Comparison of ENCODE assay signal across 29 cellular contexts in genomic region chr10:85047170-85047834, GRCh38.
"Had no signal": no experiment of that assay in that cellular context is flagged by ENCODE, and none has a peak within 500 bp of the region (broad histone marks: within the 10 kb centered on the region; RNA-seq: fewer than 3 reads in every experiment).

No MANE protein-coding gene starts in this region.

- H3K27ac Mint-ChIP-seq: effector memory CD8-positive, alpha-beta T cell; mesothelial cell of epicardium; naive B cell; nephron; neural progenitor cell; progenitor cell of endocrine pancreas; stimulated activated memory B cell treated with anti-CD40 and anti-IgM and Interleukin-4, amounts not matched to agents 10 μg/mL and 1 μg/mL and 100 μg/mL, for 72 hours; stimulated activated naive CD8-positive, alpha-beta T cell treated with anti-CD3 and anti-CD28 coated beads, Interleukin-15, amount 100 ng/mL, for 72 hours had no signal

- H3K27me3 Mint-ChIP-seq: effector memory CD8-positive, alpha-beta T cell; progenitor cell of endocrine pancreas; stimulated activated memory B cell treated with anti-CD40 and anti-IgM and Interleukin-4, amounts not matched to agents 10 μg/mL and 1 μg/mL and 100 μg/mL, for 72 hours; stimulated activated naive CD8-positive, alpha-beta T cell treated with anti-CD3 and anti-CD28 coated beads, Interleukin-15, amount 100 ng/mL, for 72 hours had no signal

- H3K4me1 Mint-ChIP-seq: mesothelial cell of epicardium; naive B cell; stimulated activated memory B cell treated with anti-CD40 and anti-IgM and Interleukin-4, amounts not matched to agents 10 μg/mL and 1 μg/mL and 100 μg/mL, for 72 hours; stimulated activated naive CD8-positive, alpha-beta T cell treated with anti-CD3 and anti-CD28 coated beads, Interleukin-15, amount 100 ng/mL, for 72 hours had no signal

- H3K27me3 ChIP-seq: esophagus squamous epithelium, heart right ventricle, left lung, neural progenitor cell, right atrium auricular region, thyroid gland, vagina had no signal

- H3K27ac ChIP-seq: esophagus squamous epithelium, heart right ventricle, left lung, neural progenitor cell, parathyroid adenoma, right atrium auricular region, thyroid gland, vagina had no signal

- H3K4me3 Mint-ChIP-seq: effector memory CD8-positive, alpha-beta T cell; mesothelial cell of epicardium; naive B cell; nephron; neural progenitor cell; stimulated activated memory B cell treated with anti-CD40 and anti-IgM and Interleukin-4, amounts not matched to agents 10 μg/mL and 1 μg/mL and 100 μg/mL, for 72 hours; stimulated activated naive CD8-positive, alpha-beta T cell treated with anti-CD3 and anti-CD28 coated beads, Interleukin-15, amount 100 ng/mL, for 72 hours had no signal

- H3K9me3 ChIP-seq: esophagus squamous epithelium, mucosa of descending colon, thyroid gland, vagina had no signal

- H3K9ac ChIP-seq: neural progenitor cell, parathyroid adenoma had no signal

- H3K4me3 ChIP-seq: esophagus squamous epithelium, heart right ventricle, left lung, mucosa of descending colon, neural progenitor cell, right atrium auricular region, smooth muscle cell, thyroid gland, vagina had no signal

- H3K4me2 ChIP-seq: neural progenitor cell, smooth muscle cell had no signal

- ATAC-seq: effector memory CD8-positive, alpha-beta T cell; heart right ventricle; left cardiac atrium; left lung; mucosa of descending colon; sciatic nerve; stimulated activated memory B cell treated with anti-CD40 and anti-IgM and Interleukin-4, amounts not matched to agents 10 μg/mL and 1 μg/mL and 100 μg/mL, for 72 hours; stimulated activated naive CD8-positive, alpha-beta T cell treated with anti-CD3 and anti-CD28 coated beads, Interleukin-15, amount 100 ng/mL, for 72 hours had no signal

- DNase-seq: cortex of kidney; effector memory CD8-positive, alpha-beta T cell; erythroblast; esophagus squamous epithelium; foreskin melanocyte; glutamatergic neuron; heart right ventricle; hippocampal formation; left cardiac atrium; left lung; mesenchymal stem cell; mucosa of descending colon; naive B cell; stimulated activated CD4-positive, alpha-beta T cell treated with anti-CD3 and anti-CD28 coated beads, Interleukin-12 subunit alpha, Interleukin-12 subunit beta, amount 100 ng/mL, for 4 hours; stimulated activated CD4-positive, alpha-beta T cell treated with anti-CD3 and anti-CD28 coated beads, Interleukin-1b, Interleukin-23, amount 100 ng/mL, for 48 hours; stimulated activated CD4-positive, alpha-beta T cell treated with anti-CD3 and anti-CD28 coated beads, Interleukin-4, amount 100 ng/mL, for 4 hours; stimulated activated naive CD8-positive, alpha-beta T cell treated with anti-CD3 and anti-CD28 coated beads, Interleukin-15, amount 100 ng/mL, for 72 hours; thyroid gland; trophoblast cell had no signal

- H3K4me1 ChIP-seq: esophagus squamous epithelium, heart right ventricle, left lung, parathyroid adenoma, right atrium auricular region, vagina had no signal

- H3K36me3 Mint-ChIP-seq: mesothelial cell of epicardium; naive B cell; neural progenitor cell; stimulated activated memory B cell treated with anti-CD40 and anti-IgM and Interleukin-4, amounts not matched to agents 10 μg/mL and 1 μg/mL and 100 μg/mL, for 72 hours had no signal

- H3K36me3 ChIP-seq: esophagus squamous epithelium, heart right ventricle, left lung, neural progenitor cell, right atrium auricular region, thyroid gland, vagina had no signal
